ENCODE assay signal across 1 cellular context in genomic region chr1:29032839-29033238, GRCh38.
TF ChIP-seq lines count a peak whose summit lies in the region.

No MANE protein-coding gene starts in this region.

TF ChIP-seq in K562, 482 proteins besides CTCF, POLR2A, EP300 and RAD21 (continued from another document and continues in another):
- TF ChIP-seq ZBTB2 (IDR thresholded peaks at IDR 0.05): no peak; the same call in 1 of the 2 replicates
- peak; percentile 89 for TF ChIP-seq GATAD2B (IDR thresholded peaks at IDR 0.05; ENCODE audit: borderline replicate concordance)
- no peak for TF ChIP-seq CEBPB (tag; IDR thresholded peaks at IDR 0.05)
- peak in 1 of 2 experiments; percentile 91; a peak in 2 of 4 replicates for TF ChIP-seq ARNT (IDR thresholded peaks at IDR 0.05)
- TF ChIP-seq MGA (IDR thresholded peaks at IDR 0.05): no peak
- TF ChIP-seq ZNF449 (CRISPR knock-in tag; IDR thresholded peaks at IDR 0.05): no peak
- 0 out of 2 replicates have a peak, but pooled peaks have one; percentile 22 for TF ChIP-seq NFATC3 (IDR thresholded peaks at IDR 0.05)
- no peak for TF ChIP-seq EZH2 (IDR thresholded peaks at IDR 0.05; ENCODE audit: borderline replicate concordance, low read depth, low read length)
- TF ChIP-seq JUND (IDR thresholded peaks at IDR 0.05; ENCODE audit: borderline replicate concordance, low read depth, low read length): peak; percentile 71; the same call in 1 of the 2 replicates
- peak; percentile 79; the same call in 2 of the 3 replicates for TF ChIP-seq JUND (tag; IDR thresholded peaks at IDR 0.05; ENCODE audit: borderline replicate concordance, low read depth, low read length)
- no peak for TF ChIP-seq ZNF347 (CRISPR knock-in tag; IDR thresholded peaks at IDR 0.05; ENCODE audit: low read depth)
- no peak for TF ChIP-seq CXXC5 (CRISPR knock-in tag; IDR thresholded peaks at IDR 0.05)
- no peak for TF ChIP-seq POLR3A (IDR thresholded peaks at IDR 0.05; ENCODE audit: borderline replicate concordance, extremely low read depth, insufficient read depth, insufficient read length)
- TF ChIP-seq TFAP4 (CRISPR knock-in tag; IDR thresholded peaks at IDR 0.05; ENCODE audit: borderline replicate concordance): no peak
- TF ChIP-seq ZBTB40 (IDR thresholded peaks at IDR 0.05): 0 out of 2 replicates have a peak, but pooled peaks have one; percentile 24
- no peak for TF ChIP-seq ZBTB40 (CRISPR knock-in tag; IDR thresholded peaks at IDR 0.05)
- no peak for TF ChIP-seq ILK (tag; IDR thresholded peaks at IDR 0.05; ENCODE audit: borderline replicate concordance, low read depth)
- TF ChIP-seq CTBP1 (IDR thresholded peaks at IDR 0.05; ENCODE audit: borderline replicate concordance): peak; percentile 86; the same call in 1 of the 2 replicates
- peak; percentile 53 for TF ChIP-seq AFF1 (IDR thresholded peaks at IDR 0.05; ENCODE audit: low read depth in 1 of 2, partially characterized antibody in 2 of 2)
- TF ChIP-seq CGGBP1 (CRISPR knock-in tag; IDR thresholded peaks at IDR 0.05): no peak
